ENCODE assay signal across 17 cellular contexts in genomic region chr10:78758176-78758575, GRCh38.
DNase-seq lines count a peak whose midpoint lies in the region; ATAC-seq, FAIRE-seq and TF ChIP-seq lines count a peak whose summit lies in the region.
"Had no signal": no experiment of that assay in that cellular context is flagged by ENCODE, and none has a peak within 500 bp of the region (broad histone marks: within the 10 kb centered on the region; RNA-seq: fewer than 3 reads in every experiment).

No MANE protein-coding gene starts in this region.

- H3K14ac ChIP-seq in mesenchymal stem cell (ENCODE audit: low read length in 2 of 2): peak overlapping the region in 1 of 2 experiments; percentile 76

- H3K9me2 ChIP-seq in PC-9 (ENCODE audit: insufficient read depth): no peaks in the 10 kb centered on the region

- FAIRE-seq in pancreas (lab: Jason Lieb, UNC): no peak
- FAIRE-seq: A204.1, GM12892 had no signal

- ATAC-seq in activated naive CD4-positive, alpha-beta T cell treated with anti-CD3 and anti-CD28 coated beads, Interleukin-2, amount 50 U/mL, for 72 hours: no peak
- no peak for ATAC-seq in pancreas

- no peak overlapping the region for H3K23ac ChIP-seq in mesenchymal stem cell (ENCODE audit: low read length in 2 of 2)

- TF ChIP-seq CTCF in PC-9 (conservative IDR thresholded peaks at IDR 0.05) (no peak), spleen (IDR thresholded peaks at IDR 0.05 in 8 of 11, conservative IDR thresholded peaks at IDR 0.05 in 3 of 11) (no peak), pancreas (IDR thresholded peaks at IDR 0.05) (no peak)

- POLR2A ChIA-PET in PC-9 (lab: Charles Lee; ENCODE audit: unreplicated experiment): no interaction called here

- peaks cover 40 to 100% (median 89%) of the 10 kb centered on the region in 10 experiments for H3K4me1 ChIP-seq in BLaER1 treated with 17β-estradiol and CSF1 and Interleukin-3, amounts not matched to agents 10 nM and 100 nM
- H3K4me1 ChIP-seq in PC-9 (replicated peaks; ENCODE audit: insufficient read depth): peaks cover 33% of the 10 kb centered on the region
- peaks cover 36% of the 10 kb centered on the region for H3K4me1 ChIP-seq in mesenchymal stem cell (ENCODE audit: control insufficient read depth, insufficient read depth, low read depth, low read length)
- H3K4me1 ChIP-seq in spleen: peaks cover 0 to 46% (median 17%) of the 10 kb centered on the region in 6 donors
- no peaks in the 10 kb centered on the region for H3K4me1 ChIP-seq in pancreas

- no peaks in the 10 kb centered on the region for H3K79me1 ChIP-seq in mesenchymal stem cell (replicated peaks; ENCODE audit: low read length, poor library complexity, severe bottlenecking)

- H2BK5ac ChIP-seq in mesenchymal stem cell (ENCODE audit: low read depth, low read length, poor library complexity, severe bottlenecking): no peak overlapping the region

- peak overlapping the region; percentile 87 for H4K8ac ChIP-seq in mesenchymal stem cell (ENCODE audit: low read length)

- peak overlapping the region; percentile 95 to 96 for H2BK12ac ChIP-seq in mesenchymal stem cell (ENCODE audit: low read length in 2 of 2)

- H3K79me2 ChIP-seq in PC-9 (ENCODE audit: low read depth): no peaks in the 10 kb centered on the region

- H4K20me1 ChIP-seq in BLaER1 treated with 17β-estradiol and CSF1 and Interleukin-3, amounts not matched to agents 10 nM and 100 nM: no peaks in the 10 kb centered on the region
- H4K20me1 ChIP-seq in PC-9 (ENCODE audit: insufficient read depth): no peaks in the 10 kb centered on the region

- H3K9me3 Mint-ChIP-seq in activated naive CD4-positive, alpha-beta T cell treated with anti-CD3 and anti-CD28 coated beads, Interleukin-2, amount 50 U/mL, for 72 hours: no peaks in the 10 kb centered on the region
- H3K9me3 Mint-ChIP-seq: CD8-positive, alpha-beta memory T cell had no signal

- no peak for DNase-seq in PC-9
- DNase-seq in mesenchymal stem cell: no peak
- peak; percentile 70 for DNase-seq in spleen
- DNase-seq in posterior vena cava (ENCODE audit: low spot score): no peak
- DNase-seq in activated naive CD4-positive, alpha-beta T cell treated with anti-CD3 and anti-CD28 coated beads, Interleukin-2, amount 50 U/mL, for 72 hours (ENCODE audit: low spot score in 2 of 2): no peak
- DNase-seq in pancreas: no peak
- no peak for DNase-seq in kidney tubule cell (ENCODE audit: low spot score)
- DNase-seq: CD8-positive, alpha-beta memory T cell; KBM-7; NCI-H1694 treated with DMSO at 0.1 percent for 48 hours; NCI-H510A; NCI-H748 treated with DMSO at 0.1 percent for 48 hours; SIG-M5 had no signal

- H3K36me3 Mint-ChIP-seq in activated naive CD4-positive, alpha-beta T cell treated with anti-CD3 and anti-CD28 coated beads, Interleukin-2, amount 50 U/mL, for 72 hours: no peaks in the 10 kb centered on the region
- H3K36me3 Mint-ChIP-seq: CD8-positive, alpha-beta memory T cell had no signal

- H3K4me3 ChIP-seq in BLaER1 treated with 17β-estradiol and CSF1 and Interleukin-3, amounts not matched to agents 10 nM and 100 nM: no peak overlapping the region
- no peak overlapping the region for H3K4me3 ChIP-seq in PC-9
- H3K4me3 ChIP-seq in mesenchymal stem cell (ENCODE audit: insufficient read depth in 1 of 2, low read depth in 1 of 2, low read length in 2 of 2): no peak overlapping the region
- no peak overlapping the region for H3K4me3 ChIP-seq in spleen
- no peak overlapping the region for H3K4me3 ChIP-seq in pancreas
- H3K4me3 ChIP-seq: HAP-1 had no signal

- peaks cover 32% of the 10 kb centered on the region for H3F3A ChIP-seq in PC-9 (ENCODE audit: insufficient read depth, low read depth)

- H2AFZ ChIP-seq in PC-9: no peak overlapping the region
- peak overlapping the region; percentile 20 for H2AFZ ChIP-seq in mesenchymal stem cell (ENCODE audit: low read depth, low read length)

- H3K9me3 ChIP-seq in BLaER1 treated with 17β-estradiol and CSF1 and Interleukin-3, amounts not matched to agents 10 nM and 100 nM (replicated peaks in 1 of 11): no peaks in the 10 kb centered on the region
- H3K9me3 ChIP-seq in PC-9 (ENCODE audit: insufficient read depth, low read depth) (no peaks in the 10 kb centered on the region), mesenchymal stem cell (ENCODE audit: control insufficient read depth, low read length) (no peaks in the 10 kb centered on the region), spleen (no peaks in the 10 kb centered on the region), pancreas (no peaks in the 10 kb centered on the region)
- H3K9me3 ChIP-seq: HAP-1 had no signal

- peak overlapping the region; percentile 45 to 97 (median 93); a peak in 20 of 22 replicates for H3K27ac ChIP-seq in BLaER1 treated with 17β-estradiol and CSF1 and Interleukin-3, amounts not matched to agents 10 nM and 100 nM
- H3K27ac ChIP-seq in PC-9: peak overlapping the region; percentile 41; the same call in 1 of the 2 replicates
- peak overlapping the region; percentile 85 for H3K27ac ChIP-seq in mesenchymal stem cell (ENCODE audit: low read length, poor library complexity, severe bottlenecking)
- no peak overlapping the region for H3K27ac ChIP-seq in spleen
- H3K27ac ChIP-seq in pancreas: no peak overlapping the region

- 90% methylated on average over 6 of the region's 6 CpGs for WGBS in mesenchymal stem cell
- WGBS in spleen, 5 donors: 70 to 96% (median 86%) methylated on average over 6 of the region's 6 CpGs
- 91 to 93% methylated on average over 6 of the region's 6 CpGs for WGBS in pancreas, 2 donors

- no peaks in the 10 kb centered on the region for H3K36me3 ChIP-seq in BLaER1 treated with 17β-estradiol and CSF1 and Interleukin-3, amounts not matched to agents 10 nM and 100 nM
- H3K36me3 ChIP-seq in PC-9 (ENCODE audit: low read depth) (no peaks in the 10 kb centered on the region), mesenchymal stem cell (ENCODE audit: control insufficient read depth in 1 of 2, insufficient read depth in 2 of 2, low read depth in 1 of 2, low read length in 2 of 2) (no peaks in the 10 kb centered on the region), spleen (no peaks in the 10 kb centered on the region), pancreas (no peaks in the 10 kb centered on the region)
- H3K36me3 ChIP-seq: HAP-1 had no signal

- peak overlapping the region; percentile 80 to 96 (median 90) for H3K4me2 ChIP-seq in BLaER1 treated with 17β-estradiol and CSF1 and Interleukin-3, amounts not matched to agents 10 nM and 100 nM
- H3K4me2 ChIP-seq in PC-9 (peak overlapping the region; percentile 60), mesenchymal stem cell (ENCODE audit: low read length, poor library complexity, severe bottlenecking) (no peak overlapping the region)

- intact Hi-C loops in PC-9 (cut with micrococcal nuclease; ENCODE audit: unreplicated experiment) (loop anchor here (5.0 kb wide), 1 partner anchor 439 kb away; no protein-coding TSS in a partner anchor), spleen (cut with DNase I; ENCODE audit: low total_unique reads) (no loop called here), posterior vena cava (cut with DNase I) (no loop called here), pancreas (cut with DNase I) (no loop called here)

- CTCF ChIA-PET in PC-9 (lab: Charles Lee): no interaction called here

- BruUV-seq in PC-9 (replicated peaks; lab: Mats Ljungman, UMichigan): no TSS peak

- H2BK15ac ChIP-seq in mesenchymal stem cell (ENCODE audit: low read depth, poor library complexity, severe bottlenecking): no peak overlapping the region

- no peak overlapping the region for H3K27ac Mint-ChIP-seq in activated naive CD4-positive, alpha-beta T cell treated with anti-CD3 and anti-CD28 coated beads, Interleukin-2, amount 50 U/mL, for 72 hours
- H3K27ac Mint-ChIP-seq: CD8-positive, alpha-beta memory T cell had no signal

- peak overlapping the region in 9 of 11 experiments; percentile 64 to 88 (median 82); a peak in 15 of 22 replicates for H3K9ac ChIP-seq in BLaER1 treated with 17β-estradiol and CSF1 and Interleukin-3, amounts not matched to agents 10 nM and 100 nM
- H3K9ac ChIP-seq in mesenchymal stem cell (ENCODE audit: low read length): peak overlapping the region; percentile 79

- peak overlapping the region; percentile 75 for H2BK120ac ChIP-seq in mesenchymal stem cell (ENCODE audit: low read depth, low read length)

- TF ChIP-seq POLR2A in spleen (IDR thresholded peaks at IDR 0.05): no peak

- peak overlapping the region; percentile 77 to 93 for H3K4ac ChIP-seq in mesenchymal stem cell (ENCODE audit: low read depth in 1 of 2, low read length in 2 of 2)

- peak overlapping the region; percentile 62 for H2AK5ac ChIP-seq in mesenchymal stem cell (ENCODE audit: low read length, severe bottlenecking)

- H4K91ac ChIP-seq in mesenchymal stem cell (ENCODE audit: low read length): peak overlapping the region; percentile 97

- peaks cover 0 to 11% (median 0%) of the 10 kb centered on the region in 11 experiments; a peak in 2 of 22 replicates for H3K27me3 ChIP-seq in BLaER1 treated with 17β-estradiol and CSF1 and Interleukin-3, amounts not matched to agents 10 nM and 100 nM
- H3K27me3 ChIP-seq in PC-9 (ENCODE audit: insufficient read depth, low read depth) (no peaks in the 10 kb centered on the region), mesenchymal stem cell (ENCODE audit: control insufficient read depth in 1 of 2, insufficient read depth in 1 of 2, low read length in 2 of 2) (no peaks in the 10 kb centered on the region), spleen (replicated peaks in 1 of 7) (peaks cover 0 to 35% (median 0%) of the 10 kb centered on the region in 7 donors), pancreas (no peaks in the 10 kb centered on the region)

- peak overlapping the region; percentile 74 to 99 for H3K18ac ChIP-seq in mesenchymal stem cell (ENCODE audit: low read depth in 1 of 2, low read length in 2 of 2)

Comparison
In these comparisons a context has a peak if more than half of its experiments do, and no peak if none do; other contexts are left out.
1. H3K27ac ChIP-seq: peak in BLaER1 treated with 17β-estradiol and CSF1 and Interleukin-3, amounts not matched to agents 10 nM and 100 nM (11 of 11), PC-9 (single experiment) and mesenchymal stem cell (single experiment); none in spleen (0 of 8) and pancreas (0 of 4).